ENCODE assay signal across 1 cellular context in genomic region chr4:55545133-55545532, GRCh38.
TF ChIP-seq lines count a peak whose summit lies in the region.

No MANE protein-coding gene starts in this region.

TF ChIP-seq in HepG2, 621 proteins besides CTCF, POLR2A, EP300 and RAD21 (continues in another document):
- TF ChIP-seq KAT7 (CRISPR knock-in tag; IDR thresholded peaks at IDR 0.05; ENCODE audit: borderline replicate concordance) = no peak
- no peak for TF ChIP-seq ZBTB8A (CRISPR knock-in tag; IDR thresholded peaks at IDR 0.05; ENCODE audit: borderline replicate concordance, low read depth)
- TF ChIP-seq YEATS2 (CRISPR knock-in tag; IDR thresholded peaks at IDR 0.05; ENCODE audit: borderline replicate concordance) = no peak
- no peak for TF ChIP-seq ZNF431 (CRISPR knock-in tag; IDR thresholded peaks at IDR 0.05; ENCODE audit: borderline replicate concordance, low read depth)
- 0 out of 2 replicates have a peak, but pooled peaks have one; percentile 4 for TF ChIP-seq TCF7 (IDR thresholded peaks at IDR 0.05; ENCODE audit: low read depth)
- TF ChIP-seq KLF6 (CRISPR knock-in tag; IDR thresholded peaks at IDR 0.05) = no peak
- no peak for TF ChIP-seq SNAPC4 (CRISPR knock-in tag; IDR thresholded peaks at IDR 0.05)
- no peak for TF ChIP-seq CREB1 (IDR thresholded peaks at IDR 0.05)
- 0 out of 2 replicates have a peak, but pooled peaks have one; percentile 34 for TF ChIP-seq CREB1 (CRISPR knock-in tag; IDR thresholded peaks at IDR 0.05)
- 0 out of 2 replicates have a peak, but pooled peaks have one; percentile 18 for TF ChIP-seq ZNF629 (CRISPR knock-in tag; conservative IDR thresholded peaks at IDR 0.05)
- TF ChIP-seq NCOR1 (IDR thresholded peaks at IDR 0.05; ENCODE audit: borderline replicate concordance, low read length) = no peak
- TF ChIP-seq KDM5A (IDR thresholded peaks at IDR 0.05; ENCODE audit: borderline replicate concordance, low read length) = no peak
- TF ChIP-seq MYPOP (CRISPR knock-in tag; IDR thresholded peaks at IDR 0.05) = no peak
- TF ChIP-seq ZSCAN30 (CRISPR knock-in tag; IDR thresholded peaks at IDR 0.05) = no peak
- TF ChIP-seq ZNF280B (CRISPR knock-in tag; IDR thresholded peaks at IDR 0.05; ENCODE audit: borderline replicate concordance) = no peak
- no peak for TF ChIP-seq FOXJ3 (CRISPR knock-in tag; IDR thresholded peaks at IDR 0.05; ENCODE audit: borderline replicate concordance)
- TF ChIP-seq CEBPG (CRISPR knock-in tag; IDR thresholded peaks at IDR 0.05) = 0 out of 2 replicates have a peak, but pooled peaks have one; percentile 13
- TF ChIP-seq GATA4 (IDR thresholded peaks at IDR 0.05; ENCODE audit: borderline replicate concordance, low read depth) = no peak
- no peak for TF ChIP-seq TSC22D2 (CRISPR knock-in tag; IDR thresholded peaks at IDR 0.05; ENCODE audit: borderline replicate concordance)
- TF ChIP-seq HNF1B (CRISPR knock-in tag; IDR thresholded peaks at IDR 0.05) = no peak
- TF ChIP-seq ZNF121 (CRISPR knock-in tag; IDR thresholded peaks at IDR 0.05) = no peak
- TF ChIP-seq CREM (IDR thresholded peaks at IDR 0.05) = no peak
- no peak for TF ChIP-seq CREM (CRISPR knock-in tag; IDR thresholded peaks at IDR 0.05)
- TF ChIP-seq ZNF546 (CRISPR knock-in tag; conservative IDR thresholded peaks at IDR 0.05) = no peak
- no peak for TF ChIP-seq RBFOX2 (IDR thresholded peaks at IDR 0.05; ENCODE audit: low read depth, low read length)
- TF ChIP-seq TBL1XR1 (IDR thresholded peaks at IDR 0.05; ENCODE audit: borderline replicate concordance, low read length, partially characterized antibody) = no peak
- no peak for TF ChIP-seq REST (IDR thresholded peaks at IDR 0.05; ENCODE audit: borderline replicate concordance in 1 of 2, low read depth in 1 of 2, low read length in 2 of 2)
- TF ChIP-seq ZFP62 (CRISPR knock-in tag; IDR thresholded peaks at IDR 0.05) = no peak
- no peak for TF ChIP-seq ZNF75D (CRISPR knock-in tag; IDR thresholded peaks at IDR 0.05; ENCODE audit: borderline replicate concordance)
- no peak for TF ChIP-seq MEIS2 (CRISPR knock-in tag; IDR thresholded peaks at IDR 0.05)
- no peak for TF ChIP-seq ZFP1 (CRISPR knock-in tag; IDR thresholded peaks at IDR 0.05)
- TF ChIP-seq ZNF446 (CRISPR knock-in tag; IDR thresholded peaks at IDR 0.05) = no peak
- TF ChIP-seq ISL2 (CRISPR knock-in tag; IDR thresholded peaks at IDR 0.05) = no peak
- TF ChIP-seq ZMYM3 (CRISPR knock-in tag; IDR thresholded peaks at IDR 0.05) = no peak
- no peak for TF ChIP-seq ZNF441 (CRISPR knock-in tag; IDR thresholded peaks at IDR 0.05; ENCODE audit: borderline replicate concordance)
- TF ChIP-seq ZKSCAN1 (IDR thresholded peaks at IDR 0.05; ENCODE audit: low read length) = no peak
- no peak for TF ChIP-seq FOXA1 (IDR thresholded peaks at IDR 0.05)
- TF ChIP-seq FOXA1 (CRISPR knock-in tag; IDR thresholded peaks at IDR 0.05) = 0 out of 2 replicates have a peak, but pooled peaks have one; percentile 5
- peak; percentile 79; the same call in 1 of the 2 replicates for TF ChIP-seq CEBPB (IDR thresholded peaks at IDR 0.05; ENCODE audit: borderline replicate concordance, low read depth, low read length)
- no peak for TF ChIP-seq ZNF407 (CRISPR knock-in tag; IDR thresholded peaks at IDR 0.05; ENCODE audit: not compliant biosample characterization)
- no peak for TF ChIP-seq DRAP1 (CRISPR knock-in tag; IDR thresholded peaks at IDR 0.05)
